ENCODE assay signal across 21 cellular contexts in the genomic region with DNA sequence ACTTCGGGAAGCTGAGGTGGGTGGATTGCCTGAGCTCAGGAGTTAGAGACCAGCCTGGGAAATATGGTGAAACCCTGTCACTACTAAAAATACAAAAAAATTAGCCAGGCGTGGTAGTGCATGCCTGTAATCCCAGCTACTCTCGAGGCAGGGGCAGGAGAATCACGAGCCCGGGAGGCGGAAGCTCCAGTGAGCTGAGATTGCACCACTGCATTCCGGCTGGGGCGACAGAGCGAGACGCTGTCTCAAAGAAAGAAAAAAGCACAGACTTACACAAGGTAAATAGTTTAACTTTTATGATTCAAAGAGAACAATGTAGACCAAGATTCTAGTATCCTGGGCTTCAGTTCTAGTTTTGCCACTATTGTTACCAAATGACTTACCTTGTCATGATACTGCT.
"Had no signal": no experiment of that assay in that cellular context is flagged by ENCODE, and none has a peak within 500 bp of the region (broad histone marks: within the 10 kb centered on the region; RNA-seq: fewer than 3 reads in every experiment).

No MANE protein-coding gene starts in this region.

- H3K27ac ChIP-seq: ascending aorta, colonic mucosa, gastrocnemius medialis, heart left ventricle, tibial artery had no signal

- H3K4me1 Mint-ChIP-seq: nephron, T-cell had no signal

- H3K4me1 ChIP-seq: colonic mucosa had no signal

- H3K36me3 ChIP-seq: colonic mucosa had no signal

- H3K27me3 ChIP-seq: ascending aorta, colonic mucosa, gastrocnemius medialis, heart left ventricle, tibial artery had no signal

- H3K4me3 ChIP-seq: ascending aorta, colonic mucosa, gastrocnemius medialis, heart left ventricle, tibial artery had no signal

- H3K9me3 Mint-ChIP-seq: activated CD8-positive, alpha-beta T cell treated with anti-CD3 and anti-CD28 coated beads for 36 hours; activated T-helper 2 cell treated with anti-CD3 and anti-CD28 coated beads, Interferon-gamma antibody, Interleukin-2, Interleukin-4, amounts not matched to agents 10 μg/mL and 5 μg/mL and 100 μg/mL, durations not matched to agents 14 hours and 24 hours and 36 hours; central memory CD8-positive, alpha-beta T cell; nephron; T-cell had no signal

- H3K9me3 ChIP-seq: ascending aorta, colonic mucosa, gastrocnemius medialis, heart left ventricle, tibial artery had no signal

- H3K27ac Mint-ChIP-seq: activated CD8-positive, alpha-beta T cell treated with anti-CD3 and anti-CD28 coated beads for 36 hours; activated T-helper 2 cell treated with anti-CD3 and anti-CD28 coated beads, Interferon-gamma antibody, Interleukin-2, Interleukin-4, amounts not matched to agents 10 μg/mL and 5 μg/mL and 100 μg/mL, durations not matched to agents 14 hours and 24 hours and 36 hours; T-cell had no signal

- DNase-seq: activated CD4-positive, alpha-beta T cell treated with anti-CD3 and anti-CD28 coated beads for 48 hours; activated CD4-positive, CD25-positive, alpha-beta regulatory T cell; activated CD8-positive, alpha-beta T cell treated with anti-CD3 and anti-CD28 coated beads for 36 hours; activated naive CD4-positive, alpha-beta T cell treated with Interleukin-2 at 50 U/mL for 16 hours; activated T-cell treated with anti-CD3 and anti-CD28 coated beads, Interleukin-2, amount 50 U/mL, for 1 hour; colonic mucosa; erythroblast; gastrocnemius medialis; left colon; midbrain; nucleus accumbens; stimulated activated CD4-positive, alpha-beta T cell treated with anti-CD3 and anti-CD28 coated beads, Interleukin-2, amount 100 ng/mL, for 24 hours; stimulated activated naive CD4-positive, alpha-beta T cell treated with Interleukin-2 at 50 U/mL for 16 hours; T-cell; T-helper 9 cell; tibial artery had no signal

- H3K27me3 Mint-ChIP-seq: activated CD8-positive, alpha-beta T cell treated with anti-CD3 and anti-CD28 coated beads for 36 hours; central memory CD8-positive, alpha-beta T cell; T-cell had no signal

- H3K4me3 Mint-ChIP-seq: activated CD8-positive, alpha-beta T cell treated with anti-CD3 and anti-CD28 coated beads for 36 hours; central memory CD8-positive, alpha-beta T cell; nephron; T-cell had no signal

- ATAC-seq: activated CD8-positive, alpha-beta T cell treated with anti-CD3 and anti-CD28 coated beads for 36 hours; gastrocnemius medialis; left colon; T-cell had no signal
